In genomic region chr12:107681836-107682820, GRCh38 we compare ENCODE assay signal across 1 cellular context.
TF ChIP-seq lines count a peak whose summit lies in the region.

No MANE protein-coding gene starts in this region.

TF ChIP-seq in HepG2, 621 proteins besides CTCF, POLR2A, EP300 and RAD21 (continued from another document and continues in another):
- TF ChIP-seq PLSCR1 (CRISPR knock-in tag; IDR thresholded peaks at IDR 0.05; ENCODE audit: borderline replicate concordance) (no peak), TCF7L2 (IDR thresholded peaks at IDR 0.05; ENCODE audit: low read depth, low read length) (no peak), ZBTB38 (CRISPR knock-in tag; IDR thresholded peaks at IDR 0.05) (no peak), RARG (CRISPR knock-in tag; IDR thresholded peaks at IDR 0.05; ENCODE audit: low read depth) (no peak), ZNF788 (CRISPR knock-in tag; IDR thresholded peaks at IDR 0.05; ENCODE audit: borderline replicate concordance) (0 out of 2 replicates have a peak, but pooled peaks have one; percentile 10), EZH2 (conservative IDR thresholded peaks at IDR 0.05; ENCODE audit: low read depth, low read length) (no peak), ZNF225 (CRISPR knock-in tag; IDR thresholded peaks at IDR 0.05) (no peak), ZFP1 (CRISPR knock-in tag; IDR thresholded peaks at IDR 0.05) (no peak), HNF4G (IDR thresholded peaks at IDR 0.05; ENCODE audit: borderline replicate concordance, low read depth, low read length) (peak; percentile 64), HNF4G (CRISPR knock-in tag; IDR thresholded peaks at IDR 0.05; ENCODE audit: borderline replicate concordance, low read depth) (no peak; the same call in 1 of the 2 replicates), ZNF468 (CRISPR knock-in tag; IDR thresholded peaks at IDR 0.05) (no peak), NONO (IDR thresholded peaks at IDR 0.05) (no peak), NONO (CRISPR knock-in tag; conservative IDR thresholded peaks at IDR 0.05) (peak; percentile 57; the same call in 1 of the 2 replicates), ZNF160 (CRISPR knock-in tag; IDR thresholded peaks at IDR 0.05) (0 out of 2 replicates have a peak, but pooled peaks have one; percentile 2), ZNF343 (CRISPR knock-in tag; IDR thresholded peaks at IDR 0.05) (no peak), ZNF678 (CRISPR knock-in tag; IDR thresholded peaks at IDR 0.05) (no peak), CAMTA2 (CRISPR knock-in tag; IDR thresholded peaks at IDR 0.05; ENCODE audit: borderline replicate concordance) (0 out of 2 replicates have a peak, but pooled peaks have one; percentile 21), ELF4 (CRISPR knock-in tag; IDR thresholded peaks at IDR 0.05; ENCODE audit: borderline replicate concordance) (no peak), REL (CRISPR knock-in tag; conservative IDR thresholded peaks at IDR 0.05) (no peak), ZNF562 (CRISPR knock-in tag; IDR thresholded peaks at IDR 0.05; ENCODE audit: borderline replicate concordance) (no peak), ZNF784 (CRISPR knock-in tag; IDR thresholded peaks at IDR 0.05; ENCODE audit: borderline replicate concordance) (no peak), CEBPG (CRISPR knock-in tag; IDR thresholded peaks at IDR 0.05) (no peak; the same call in 1 of the 2 replicates), DNMT1 (CRISPR knock-in tag; IDR thresholded peaks at IDR 0.05) (no peak), U2AF2 (IDR thresholded peaks at IDR 0.05; ENCODE audit: low read depth, low read length) (no peak), NFE2 (CRISPR knock-in tag; IDR thresholded peaks at IDR 0.05) (no peak), ZNF879 (CRISPR knock-in tag; IDR thresholded peaks at IDR 0.05) (no peak; the same call in 1 of the 2 replicates), HMG20A (CRISPR knock-in tag; IDR thresholded peaks at IDR 0.05; ENCODE audit: borderline replicate concordance) (no peak), DMAP1 (CRISPR knock-in tag; IDR thresholded peaks at IDR 0.05) (peak; percentile 22; the same call in 1 of the 2 replicates), ZNF782 (CRISPR knock-in tag; IDR thresholded peaks at IDR 0.05; ENCODE audit: borderline replicate concordance) (no peak), KDM3A (CRISPR knock-in tag; IDR thresholded peaks at IDR 0.05; ENCODE audit: low read depth) (peak; percentile 35; the same call in 1 of the 2 replicates), ATF6 (CRISPR knock-in tag; conservative IDR thresholded peaks at IDR 0.05) (no peak), NFKB2 (CRISPR knock-in tag; IDR thresholded peaks at IDR 0.05; ENCODE audit: borderline replicate concordance) (peak; percentile 52; the same call in 1 of the 2 replicates), ZNF577 (CRISPR knock-in tag; IDR thresholded peaks at IDR 0.05; ENCODE audit: borderline replicate concordance, low read depth) (no peak), HHEX (CRISPR knock-in tag; IDR thresholded peaks at IDR 0.05) (no peak), HCFC1 (IDR thresholded peaks at IDR 0.05; ENCODE audit: low read depth, low read length) (no peak), MAFF (IDR thresholded peaks at IDR 0.05; ENCODE audit: low read depth, low read length) (no peak)
- TF ChIP-seq, protein P1, sequence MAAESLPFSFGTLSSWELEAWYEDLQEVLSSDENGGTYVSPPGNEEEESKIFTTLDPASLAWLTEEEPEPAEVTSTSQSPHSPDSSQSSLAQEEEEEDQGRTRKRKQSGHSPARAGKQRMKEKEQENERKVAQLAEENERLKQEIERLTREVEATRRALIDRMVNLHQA (CRISPR knock-in tag; IDR thresholded peaks at IDR 0.05) = no peak
- TF ChIP-seq, protein P2, sequence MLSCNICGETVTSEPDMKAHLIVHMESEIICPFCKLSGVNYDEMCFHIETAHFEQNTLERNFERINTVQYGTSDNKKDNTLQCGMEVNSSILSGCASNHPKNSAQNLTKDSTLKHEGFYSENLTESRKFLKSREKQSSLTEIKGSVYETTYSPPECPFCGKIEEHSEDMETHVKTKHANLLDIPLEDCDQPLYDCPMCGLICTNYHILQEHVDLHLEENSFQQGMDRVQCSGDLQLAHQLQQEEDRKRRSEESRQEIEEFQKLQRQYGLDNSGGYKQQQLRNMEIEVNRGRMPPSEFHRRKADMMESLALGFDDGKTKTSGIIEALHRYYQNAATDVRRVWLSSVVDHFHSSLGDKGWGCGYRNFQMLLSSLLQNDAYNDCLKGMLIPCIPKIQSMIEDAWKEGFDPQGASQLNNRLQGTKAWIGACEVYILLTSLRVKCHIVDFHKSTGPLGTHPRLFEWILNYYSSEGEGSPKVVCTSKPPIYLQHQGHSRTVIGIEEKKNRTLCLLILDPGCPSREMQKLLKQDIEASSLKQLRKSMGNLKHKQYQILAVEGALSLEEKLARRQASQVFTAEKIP (CRISPR knock-in tag; IDR thresholded peaks at IDR 0.05; ENCODE audit: borderline replicate concordance) = no peak
- TF ChIP-seq, protein P3, sequence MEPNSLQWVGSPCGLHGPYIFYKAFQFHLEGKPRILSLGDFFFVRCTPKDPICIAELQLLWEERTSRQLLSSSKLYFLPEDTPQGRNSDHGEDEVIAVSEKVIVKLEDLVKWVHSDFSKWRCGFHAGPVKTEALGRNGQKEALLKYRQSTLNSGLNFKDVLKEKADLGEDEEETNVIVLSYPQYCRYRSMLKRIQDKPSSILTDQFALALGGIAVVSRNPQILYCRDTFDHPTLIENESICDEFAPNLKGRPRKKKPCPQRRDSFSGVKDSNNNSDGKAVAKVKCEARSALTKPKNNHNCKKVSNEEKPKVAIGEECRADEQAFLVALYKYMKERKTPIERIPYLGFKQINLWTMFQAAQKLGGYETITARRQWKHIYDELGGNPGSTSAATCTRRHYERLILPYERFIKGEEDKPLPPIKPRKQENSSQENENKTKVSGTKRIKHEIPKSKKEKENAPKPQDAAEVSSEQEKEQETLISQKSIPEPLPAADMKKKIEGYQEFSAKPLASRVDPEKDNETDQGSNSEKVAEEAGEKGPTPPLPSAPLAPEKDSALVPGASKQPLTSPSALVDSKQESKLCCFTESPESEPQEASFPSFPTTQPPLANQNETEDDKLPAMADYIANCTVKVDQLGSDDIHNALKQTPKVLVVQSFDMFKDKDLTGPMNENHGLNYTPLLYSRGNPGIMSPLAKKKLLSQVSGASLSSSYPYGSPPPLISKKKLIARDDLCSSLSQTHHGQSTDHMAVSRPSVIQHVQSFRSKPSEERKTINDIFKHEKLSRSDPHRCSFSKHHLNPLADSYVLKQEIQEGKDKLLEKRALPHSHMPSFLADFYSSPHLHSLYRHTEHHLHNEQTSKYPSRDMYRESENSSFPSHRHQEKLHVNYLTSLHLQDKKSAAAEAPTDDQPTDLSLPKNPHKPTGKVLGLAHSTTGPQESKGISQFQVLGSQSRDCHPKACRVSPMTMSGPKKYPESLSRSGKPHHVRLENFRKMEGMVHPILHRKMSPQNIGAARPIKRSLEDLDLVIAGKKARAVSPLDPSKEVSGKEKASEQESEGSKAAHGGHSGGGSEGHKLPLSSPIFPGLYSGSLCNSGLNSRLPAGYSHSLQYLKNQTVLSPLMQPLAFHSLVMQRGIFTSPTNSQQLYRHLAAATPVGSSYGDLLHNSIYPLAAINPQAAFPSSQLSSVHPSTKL (CRISPR knock-in tag; IDR thresholded peaks at IDR 0.05) = no peak; the same call in 1 of the 2 replicates
- TF ChIP-seq, protein P4, sequence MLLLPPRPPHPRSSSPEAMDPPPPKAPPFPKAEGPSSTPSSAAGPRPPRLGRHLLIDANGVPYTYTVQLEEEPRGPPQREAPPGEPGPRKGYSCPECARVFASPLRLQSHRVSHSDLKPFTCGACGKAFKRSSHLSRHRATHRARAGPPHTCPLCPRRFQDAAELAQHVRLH (CRISPR knock-in tag; IDR thresholded peaks at IDR 0.05; ENCODE audit: borderline replicate concordance, low read depth) = peak; percentile 71; the same call in 1 of the 2 replicates
- TF ChIP-seq, protein P5, sequence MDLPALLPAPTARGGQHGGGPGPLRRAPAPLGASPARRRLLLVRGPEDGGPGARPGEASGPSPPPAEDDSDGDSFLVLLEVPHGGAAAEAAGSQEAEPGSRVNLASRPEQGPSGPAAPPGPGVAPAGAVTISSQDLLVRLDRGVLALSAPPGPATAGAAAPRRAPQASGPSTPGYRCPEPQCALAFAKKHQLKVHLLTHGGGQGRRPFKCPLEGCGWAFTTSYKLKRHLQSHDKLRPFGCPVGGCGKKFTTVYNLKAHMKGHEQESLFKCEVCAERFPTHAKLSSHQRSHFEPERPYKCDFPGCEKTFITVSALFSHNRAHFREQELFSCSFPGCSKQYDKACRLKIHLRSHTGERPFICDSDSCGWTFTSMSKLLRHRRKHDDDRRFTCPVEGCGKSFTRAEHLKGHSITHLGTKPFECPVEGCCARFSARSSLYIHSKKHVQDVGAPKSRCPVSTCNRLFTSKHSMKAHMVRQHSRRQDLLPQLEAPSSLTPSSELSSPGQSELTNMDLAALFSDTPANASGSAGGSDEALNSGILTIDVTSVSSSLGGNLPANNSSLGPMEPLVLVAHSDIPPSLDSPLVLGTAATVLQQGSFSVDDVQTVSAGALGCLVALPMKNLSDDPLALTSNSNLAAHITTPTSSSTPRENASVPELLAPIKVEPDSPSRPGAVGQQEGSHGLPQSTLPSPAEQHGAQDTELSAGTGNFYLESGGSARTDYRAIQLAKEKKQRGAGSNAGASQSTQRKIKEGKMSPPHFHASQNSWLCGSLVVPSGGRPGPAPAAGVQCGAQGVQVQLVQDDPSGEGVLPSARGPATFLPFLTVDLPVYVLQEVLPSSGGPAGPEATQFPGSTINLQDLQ (CRISPR knock-in tag; IDR thresholded peaks at IDR 0.05) = no peak
- TF ChIP-seq, protein P6, sequence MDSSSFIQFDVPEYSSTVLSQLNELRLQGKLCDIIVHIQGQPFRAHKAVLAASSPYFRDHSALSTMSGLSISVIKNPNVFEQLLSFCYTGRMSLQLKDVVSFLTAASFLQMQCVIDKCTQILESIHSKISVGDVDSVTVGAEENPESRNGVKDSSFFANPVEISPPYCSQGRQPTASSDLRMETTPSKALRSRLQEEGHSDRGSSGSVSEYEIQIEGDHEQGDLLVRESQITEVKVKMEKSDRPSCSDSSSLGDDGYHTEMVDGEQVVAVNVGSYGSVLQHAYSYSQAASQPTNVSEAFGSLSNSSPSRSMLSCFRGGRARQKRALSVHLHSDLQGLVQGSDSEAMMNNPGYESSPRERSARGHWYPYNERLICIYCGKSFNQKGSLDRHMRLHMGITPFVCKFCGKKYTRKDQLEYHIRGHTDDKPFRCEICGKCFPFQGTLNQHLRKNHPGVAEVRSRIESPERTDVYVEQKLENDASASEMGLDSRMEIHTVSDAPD (CRISPR knock-in tag; IDR thresholded peaks at IDR 0.05) = no peak
- TF ChIP-seq, protein P7, sequence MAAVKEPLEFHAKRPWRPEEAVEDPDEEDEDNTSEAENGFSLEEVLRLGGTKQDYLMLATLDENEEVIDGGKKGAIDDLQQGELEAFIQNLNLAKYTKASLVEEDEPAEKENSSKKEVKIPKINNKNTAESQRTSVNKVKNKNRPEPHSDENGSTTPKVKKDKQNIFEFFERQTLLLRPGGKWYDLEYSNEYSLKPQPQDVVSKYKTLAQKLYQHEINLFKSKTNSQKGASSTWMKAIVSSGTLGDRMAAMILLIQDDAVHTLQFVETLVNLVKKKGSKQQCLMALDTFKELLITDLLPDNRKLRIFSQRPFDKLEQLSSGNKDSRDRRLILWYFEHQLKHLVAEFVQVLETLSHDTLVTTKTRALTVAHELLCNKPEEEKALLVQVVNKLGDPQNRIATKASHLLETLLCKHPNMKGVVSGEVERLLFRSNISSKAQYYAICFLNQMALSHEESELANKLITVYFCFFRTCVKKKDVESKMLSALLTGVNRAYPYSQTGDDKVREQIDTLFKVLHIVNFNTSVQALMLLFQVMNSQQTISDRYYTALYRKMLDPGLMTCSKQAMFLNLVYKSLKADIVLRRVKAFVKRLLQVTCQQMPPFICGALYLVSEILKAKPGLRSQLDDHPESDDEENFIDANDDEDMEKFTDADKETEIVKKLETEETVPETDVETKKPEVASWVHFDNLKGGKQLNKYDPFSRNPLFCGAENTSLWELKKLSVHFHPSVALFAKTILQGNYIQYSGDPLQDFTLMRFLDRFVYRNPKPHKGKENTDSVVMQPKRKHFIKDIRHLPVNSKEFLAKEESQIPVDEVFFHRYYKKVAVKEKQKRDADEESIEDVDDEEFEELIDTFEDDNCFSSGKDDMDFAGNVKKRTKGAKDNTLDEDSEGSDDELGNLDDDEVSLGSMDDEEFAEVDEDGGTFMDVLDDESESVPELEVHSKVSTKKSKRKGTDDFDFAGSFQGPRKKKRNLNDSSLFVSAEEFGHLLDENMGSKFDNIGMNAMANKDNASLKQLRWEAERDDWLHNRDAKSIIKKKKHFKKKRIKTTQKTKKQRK (IDR thresholded peaks at IDR 0.05; ENCODE audit: low read length) = no peak
- TF ChIP-seq, protein P8, sequence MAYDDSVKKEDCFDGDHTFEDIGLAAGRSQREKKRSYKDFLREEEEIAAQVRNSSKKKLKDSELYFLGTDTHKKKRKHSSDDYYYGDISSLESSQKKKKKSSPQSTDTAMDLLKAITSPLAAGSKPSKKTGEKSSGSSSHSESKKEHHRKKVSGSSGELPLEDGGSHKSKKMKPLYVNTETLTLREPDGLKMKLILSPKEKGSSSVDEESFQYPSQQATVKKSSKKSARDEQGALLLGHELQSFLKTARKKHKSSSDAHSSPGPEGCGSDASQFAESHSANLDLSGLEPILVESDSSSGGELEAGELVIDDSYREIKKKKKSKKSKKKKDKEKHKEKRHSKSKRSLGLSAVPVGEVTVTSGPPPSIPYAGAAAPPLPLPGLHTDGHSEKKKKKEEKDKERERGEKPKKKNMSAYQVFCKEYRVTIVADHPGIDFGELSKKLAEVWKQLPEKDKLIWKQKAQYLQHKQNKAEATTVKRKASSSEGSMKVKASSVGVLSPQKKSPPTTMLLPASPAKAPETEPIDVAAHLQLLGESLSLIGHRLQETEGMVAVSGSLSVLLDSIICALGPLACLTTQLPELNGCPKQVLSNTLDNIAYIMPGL (CRISPR knock-in tag; IDR thresholded peaks at IDR 0.05; ENCODE audit: borderline replicate concordance in 1 of 2, low read depth in 1 of 2) = peak; percentile 50 to 68; a peak in 3 of 4 replicates
